Comparison of ENCODE assay signal across 1 cellular context in the genomic region with DNA sequence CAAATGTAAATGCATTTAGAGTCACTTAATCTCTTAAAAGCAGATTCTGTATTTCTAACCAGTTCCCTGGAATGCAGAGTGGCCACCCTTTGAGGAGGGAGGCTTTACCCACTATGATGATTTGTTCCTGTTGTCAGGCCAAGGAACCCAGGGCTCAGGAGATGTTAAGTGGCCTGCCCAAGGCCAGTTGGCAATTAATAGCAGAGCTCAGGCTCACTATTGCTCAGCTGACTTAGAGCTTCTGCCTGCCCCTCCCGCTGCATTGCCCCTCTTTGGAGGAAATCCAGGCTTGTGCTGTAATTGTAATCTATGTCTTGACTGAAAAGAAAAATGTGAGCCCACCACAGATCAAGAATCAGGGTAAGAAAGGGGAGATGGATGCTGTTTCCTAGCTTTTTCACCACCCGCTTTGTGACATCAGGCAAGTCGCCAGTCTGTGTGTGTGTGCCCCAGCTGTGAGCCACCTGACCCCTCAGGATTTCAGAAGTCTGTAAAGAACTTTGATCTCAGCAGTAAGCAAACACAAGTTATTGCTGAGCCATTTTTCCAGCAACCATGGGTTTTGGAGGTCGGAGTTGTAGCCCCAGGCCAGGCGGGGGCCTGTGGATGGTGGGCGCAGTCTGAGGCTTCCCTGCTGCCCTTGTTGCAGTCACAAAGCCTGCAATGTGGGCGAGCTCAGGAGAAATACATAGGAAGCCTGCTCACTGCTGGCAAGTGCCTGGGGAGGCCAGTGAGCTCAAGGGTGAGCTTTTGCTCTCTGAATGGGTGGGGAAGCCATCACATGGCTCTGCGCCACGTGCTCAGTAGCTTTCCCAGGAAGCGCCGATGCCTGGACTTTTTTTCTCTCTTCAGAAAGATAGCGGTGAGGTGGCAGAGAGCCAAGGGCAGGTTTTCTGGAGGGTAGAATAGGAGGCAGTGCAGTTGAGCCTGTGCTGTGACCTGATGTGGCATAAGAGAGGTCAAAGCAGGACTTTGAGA.
A peak's percentile ranks its signal among the peaks of the same experiment; 100 is the strongest.
TF ChIP-seq lines count a peak whose summit lies in the region.

No MANE protein-coding gene starts in this region.

TF ChIP-seq in K562, 482 proteins besides CTCF, POLR2A, EP300 and RAD21 (continued from another document and continues in another):
- TF ChIP-seq, protein P1, sequence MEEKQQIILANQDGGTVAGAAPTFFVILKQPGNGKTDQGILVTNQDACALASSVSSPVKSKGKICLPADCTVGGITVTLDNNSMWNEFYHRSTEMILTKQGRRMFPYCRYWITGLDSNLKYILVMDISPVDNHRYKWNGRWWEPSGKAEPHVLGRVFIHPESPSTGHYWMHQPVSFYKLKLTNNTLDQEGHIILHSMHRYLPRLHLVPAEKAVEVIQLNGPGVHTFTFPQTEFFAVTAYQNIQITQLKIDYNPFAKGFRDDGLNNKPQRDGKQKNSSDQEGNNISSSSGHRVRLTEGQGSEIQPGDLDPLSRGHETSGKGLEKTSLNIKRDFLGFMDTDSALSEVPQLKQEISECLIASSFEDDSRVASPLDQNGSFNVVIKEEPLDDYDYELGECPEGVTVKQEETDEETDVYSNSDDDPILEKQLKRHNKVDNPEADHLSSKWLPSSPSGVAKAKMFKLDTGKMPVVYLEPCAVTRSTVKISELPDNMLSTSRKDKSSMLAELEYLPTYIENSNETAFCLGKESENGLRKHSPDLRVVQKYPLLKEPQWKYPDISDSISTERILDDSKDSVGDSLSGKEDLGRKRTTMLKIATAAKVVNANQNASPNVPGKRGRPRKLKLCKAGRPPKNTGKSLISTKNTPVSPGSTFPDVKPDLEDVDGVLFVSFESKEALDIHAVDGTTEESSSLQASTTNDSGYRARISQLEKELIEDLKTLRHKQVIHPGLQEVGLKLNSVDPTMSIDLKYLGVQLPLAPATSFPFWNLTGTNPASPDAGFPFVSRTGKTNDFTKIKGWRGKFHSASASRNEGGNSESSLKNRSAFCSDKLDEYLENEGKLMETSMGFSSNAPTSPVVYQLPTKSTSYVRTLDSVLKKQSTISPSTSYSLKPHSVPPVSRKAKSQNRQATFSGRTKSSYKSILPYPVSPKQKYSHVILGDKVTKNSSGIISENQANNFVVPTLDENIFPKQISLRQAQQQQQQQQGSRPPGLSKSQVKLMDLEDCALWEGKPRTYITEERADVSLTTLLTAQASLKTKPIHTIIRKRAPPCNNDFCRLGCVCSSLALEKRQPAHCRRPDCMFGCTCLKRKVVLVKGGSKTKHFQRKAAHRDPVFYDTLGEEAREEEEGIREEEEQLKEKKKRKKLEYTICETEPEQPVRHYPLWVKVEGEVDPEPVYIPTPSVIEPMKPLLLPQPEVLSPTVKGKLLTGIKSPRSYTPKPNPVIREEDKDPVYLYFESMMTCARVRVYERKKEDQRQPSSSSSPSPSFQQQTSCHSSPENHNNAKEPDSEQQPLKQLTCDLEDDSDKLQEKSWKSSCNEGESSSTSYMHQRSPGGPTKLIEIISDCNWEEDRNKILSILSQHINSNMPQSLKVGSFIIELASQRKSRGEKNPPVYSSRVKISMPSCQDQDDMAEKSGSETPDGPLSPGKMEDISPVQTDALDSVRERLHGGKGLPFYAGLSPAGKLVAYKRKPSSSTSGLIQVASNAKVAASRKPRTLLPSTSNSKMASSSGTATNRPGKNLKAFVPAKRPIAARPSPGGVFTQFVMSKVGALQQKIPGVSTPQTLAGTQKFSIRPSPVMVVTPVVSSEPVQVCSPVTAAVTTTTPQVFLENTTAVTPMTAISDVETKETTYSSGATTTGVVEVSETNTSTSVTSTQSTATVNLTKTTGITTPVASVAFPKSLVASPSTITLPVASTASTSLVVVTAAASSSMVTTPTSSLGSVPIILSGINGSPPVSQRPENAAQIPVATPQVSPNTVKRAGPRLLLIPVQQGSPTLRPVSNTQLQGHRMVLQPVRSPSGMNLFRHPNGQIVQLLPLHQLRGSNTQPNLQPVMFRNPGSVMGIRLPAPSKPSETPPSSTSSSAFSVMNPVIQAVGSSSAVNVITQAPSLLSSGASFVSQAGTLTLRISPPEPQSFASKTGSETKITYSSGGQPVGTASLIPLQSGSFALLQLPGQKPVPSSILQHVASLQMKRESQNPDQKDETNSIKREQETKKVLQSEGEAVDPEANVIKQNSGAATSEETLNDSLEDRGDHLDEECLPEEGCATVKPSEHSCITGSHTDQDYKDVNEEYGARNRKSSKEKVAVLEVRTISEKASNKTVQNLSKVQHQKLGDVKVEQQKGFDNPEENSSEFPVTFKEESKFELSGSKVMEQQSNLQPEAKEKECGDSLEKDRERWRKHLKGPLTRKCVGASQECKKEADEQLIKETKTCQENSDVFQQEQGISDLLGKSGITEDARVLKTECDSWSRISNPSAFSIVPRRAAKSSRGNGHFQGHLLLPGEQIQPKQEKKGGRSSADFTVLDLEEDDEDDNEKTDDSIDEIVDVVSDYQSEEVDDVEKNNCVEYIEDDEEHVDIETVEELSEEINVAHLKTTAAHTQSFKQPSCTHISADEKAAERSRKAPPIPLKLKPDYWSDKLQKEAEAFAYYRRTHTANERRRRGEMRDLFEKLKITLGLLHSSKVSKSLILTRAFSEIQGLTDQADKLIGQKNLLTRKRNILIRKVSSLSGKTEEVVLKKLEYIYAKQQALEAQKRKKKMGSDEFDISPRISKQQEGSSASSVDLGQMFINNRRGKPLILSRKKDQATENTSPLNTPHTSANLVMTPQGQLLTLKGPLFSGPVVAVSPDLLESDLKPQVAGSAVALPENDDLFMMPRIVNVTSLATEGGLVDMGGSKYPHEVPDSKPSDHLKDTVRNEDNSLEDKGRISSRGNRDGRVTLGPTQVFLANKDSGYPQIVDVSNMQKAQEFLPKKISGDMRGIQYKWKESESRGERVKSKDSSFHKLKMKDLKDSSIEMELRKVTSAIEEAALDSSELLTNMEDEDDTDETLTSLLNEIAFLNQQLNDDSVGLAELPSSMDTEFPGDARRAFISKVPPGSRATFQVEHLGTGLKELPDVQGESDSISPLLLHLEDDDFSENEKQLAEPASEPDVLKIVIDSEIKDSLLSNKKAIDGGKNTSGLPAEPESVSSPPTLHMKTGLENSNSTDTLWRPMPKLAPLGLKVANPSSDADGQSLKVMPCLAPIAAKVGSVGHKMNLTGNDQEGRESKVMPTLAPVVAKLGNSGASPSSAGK (IDR thresholded peaks at IDR 0.05), result peak; percentile 45; the same call in 1 of the 2 replicates
- no peak for TF ChIP-seq GTF2A2 (tag; IDR thresholded peaks at IDR 0.05)
- no peak for TF ChIP-seq CBX2 (IDR thresholded peaks at IDR 0.05; ENCODE audit: insufficient read depth, low read length, poor library complexity, severe bottlenecking)
- TF ChIP-seq ZKSCAN1 (IDR thresholded peaks at IDR 0.05; ENCODE audit: low read depth, low read length), result no peak
- no peak for TF ChIP-seq ZNF668 (CRISPR knock-in tag; IDR thresholded peaks at IDR 0.05)
- TF ChIP-seq ZNF609 (CRISPR knock-in tag; IDR thresholded peaks at IDR 0.05; ENCODE audit: borderline replicate concordance), result no peak
- TF ChIP-seq L3MBTL2 (IDR thresholded peaks at IDR 0.05), result peak; percentile 77
- TF ChIP-seq NR2C2 (CRISPR knock-in tag; IDR thresholded peaks at IDR 0.05), result no peak
- no peak for TF ChIP-seq NR2C2 (tag; IDR thresholded peaks at IDR 0.05)
- no peak for TF ChIP-seq NR2F6 (CRISPR knock-in tag; IDR thresholded peaks at IDR 0.05)
- no peak for TF ChIP-seq SETDB1 (IDR thresholded peaks at IDR 0.05; ENCODE audit: low read length)
- TF ChIP-seq NFIC (IDR thresholded peaks at IDR 0.05), result 0 out of 2 replicates have a peak, but pooled peaks have one; percentile 8
- TF ChIP-seq STAG1 (CRISPR knock-in tag; IDR thresholded peaks at IDR 0.05; ENCODE audit: borderline replicate concordance), result no peak
- no peak for TF ChIP-seq ZNF324 (CRISPR knock-in tag; IDR thresholded peaks at IDR 0.05)
- TF ChIP-seq MYC (IDR thresholded peaks at IDR 0.05; ENCODE audit: low read depth, low read length), result 0 out of 2 replicates have a peak, but pooled peaks have one; percentile 24
- TF ChIP-seq MYC (CRISPR knock-in tag; IDR thresholded peaks at IDR 0.05; ENCODE audit: borderline replicate concordance, low read depth), result no peak
- TF ChIP-seq XRCC5 (IDR thresholded peaks at IDR 0.05; ENCODE audit: low read depth, low read length), result no peak
- no peak for TF ChIP-seq HMGXB4 (CRISPR knock-in tag; IDR thresholded peaks at IDR 0.05)
- no peak for TF ChIP-seq BRF1 (IDR thresholded peaks at IDR 0.05; ENCODE audit: borderline replicate concordance, extremely low read depth, insufficient read length)
- TF ChIP-seq ZNF780A (CRISPR knock-in tag; IDR thresholded peaks at IDR 0.05), result no peak
- no peak for TF ChIP-seq BACH1 (tag; IDR thresholded peaks at IDR 0.05)
- TF ChIP-seq CTBP1 (IDR thresholded peaks at IDR 0.05; ENCODE audit: borderline replicate concordance), result no peak
- TF ChIP-seq, protein P2, sequence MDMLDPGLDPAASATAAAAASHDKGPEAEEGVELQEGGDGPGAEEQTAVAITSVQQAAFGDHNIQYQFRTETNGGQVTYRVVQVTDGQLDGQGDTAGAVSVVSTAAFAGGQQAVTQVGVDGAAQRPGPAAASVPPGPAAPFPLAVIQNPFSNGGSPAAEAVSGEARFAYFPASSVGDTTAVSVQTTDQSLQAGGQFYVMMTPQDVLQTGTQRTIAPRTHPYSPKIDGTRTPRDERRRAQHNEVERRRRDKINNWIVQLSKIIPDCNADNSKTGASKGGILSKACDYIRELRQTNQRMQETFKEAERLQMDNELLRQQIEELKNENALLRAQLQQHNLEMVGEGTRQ (CRISPR knock-in tag; IDR thresholded peaks at IDR 0.05), result peak; percentile 55
- TF ChIP-seq RAD51 (IDR thresholded peaks at IDR 0.05; ENCODE audit: borderline replicate concordance, low read depth), result peak; percentile 60
- TF ChIP-seq ZNF408 (CRISPR knock-in tag; IDR thresholded peaks at IDR 0.05; ENCODE audit: low read depth), result no peak
- no peak for TF ChIP-seq NFATC3 (IDR thresholded peaks at IDR 0.05)
- TF ChIP-seq CEBPG (CRISPR knock-in tag; IDR thresholded peaks at IDR 0.05), result no peak
- no peak for TF ChIP-seq CEBPG (tag; conservative IDR thresholded peaks at IDR 0.05 in 1 of 2, IDR thresholded peaks at IDR 0.05 in 1 of 2)
- no peak for TF ChIP-seq FOXM1 (IDR thresholded peaks at IDR 0.05; ENCODE audit: low read depth)
- TF ChIP-seq FOXM1 (CRISPR knock-in tag; IDR thresholded peaks at IDR 0.05; ENCODE audit: low read depth), result no peak
- TF ChIP-seq, protein P3, sequence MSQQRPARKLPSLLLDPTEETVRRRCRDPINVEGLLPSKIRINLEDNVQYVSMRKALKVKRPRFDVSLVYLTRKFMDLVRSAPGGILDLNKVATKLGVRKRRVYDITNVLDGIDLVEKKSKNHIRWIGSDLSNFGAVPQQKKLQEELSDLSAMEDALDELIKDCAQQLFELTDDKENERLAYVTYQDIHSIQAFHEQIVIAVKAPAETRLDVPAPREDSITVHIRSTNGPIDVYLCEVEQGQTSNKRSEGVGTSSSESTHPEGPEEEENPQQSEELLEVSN (IDR thresholded peaks at IDR 0.05; ENCODE audit: borderline replicate concordance in 1 of 2, extremely low read depth in 1 of 2, insufficient read depth in 1 of 2, insufficient read length in 1 of 2, low read depth in 1 of 2, low read length in 1 of 2, poor library complexity in 1 of 2, severe bottlenecking in 1 of 2), result peak in 1 of 2 experiments; percentile 44
- no peak for TF ChIP-seq PTRF (tag; IDR thresholded peaks at IDR 0.05)
- TF ChIP-seq SRSF1 (IDR thresholded peaks at IDR 0.05; ENCODE audit: low read depth, low read length), result no peak
- TF ChIP-seq, protein P4, sequence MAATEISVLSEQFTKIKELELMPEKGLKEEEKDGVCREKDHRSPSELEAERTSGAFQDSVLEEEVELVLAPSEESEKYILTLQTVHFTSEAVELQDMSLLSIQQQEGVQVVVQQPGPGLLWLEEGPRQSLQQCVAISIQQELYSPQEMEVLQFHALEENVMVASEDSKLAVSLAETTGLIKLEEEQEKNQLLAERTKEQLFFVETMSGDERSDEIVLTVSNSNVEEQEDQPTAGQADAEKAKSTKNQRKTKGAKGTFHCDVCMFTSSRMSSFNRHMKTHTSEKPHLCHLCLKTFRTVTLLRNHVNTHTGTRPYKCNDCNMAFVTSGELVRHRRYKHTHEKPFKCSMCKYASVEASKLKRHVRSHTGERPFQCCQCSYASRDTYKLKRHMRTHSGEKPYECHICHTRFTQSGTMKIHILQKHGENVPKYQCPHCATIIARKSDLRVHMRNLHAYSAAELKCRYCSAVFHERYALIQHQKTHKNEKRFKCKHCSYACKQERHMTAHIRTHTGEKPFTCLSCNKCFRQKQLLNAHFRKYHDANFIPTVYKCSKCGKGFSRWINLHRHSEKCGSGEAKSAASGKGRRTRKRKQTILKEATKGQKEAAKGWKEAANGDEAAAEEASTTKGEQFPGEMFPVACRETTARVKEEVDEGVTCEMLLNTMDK (IDR thresholded peaks at IDR 0.05; ENCODE audit: borderline replicate concordance, insufficient read depth, low read depth, low read length, poor library complexity, severe bottlenecking), result no peak
